In genomic region chr10:14374745-14375445, GRCh38 we compare ENCODE assay signal across 1 cellular context.
TF ChIP-seq lines count a peak whose summit lies in the region.

No MANE protein-coding gene starts in this region.

TF ChIP-seq in K562, 482 proteins besides CTCF, POLR2A, EP300 and RAD21 (continues in another document):
- no peak for TF ChIP-seq ZNF764 (CRISPR knock-in tag; IDR thresholded peaks at IDR 0.05; ENCODE audit: low read depth)
- no peak for TF ChIP-seq NUFIP1 (IDR thresholded peaks at IDR 0.05; ENCODE audit: partially characterized antibody)
- TF ChIP-seq TRIM28 (IDR thresholded peaks at IDR 0.05): no peak
- no peak for TF ChIP-seq NCOA2 (IDR thresholded peaks at IDR 0.05; ENCODE audit: partially characterized antibody in 2 of 2)
- TF ChIP-seq LCOR (CRISPR knock-in tag; IDR thresholded peaks at IDR 0.05): no peak
- TF ChIP-seq ZNF133 (CRISPR knock-in tag; IDR thresholded peaks at IDR 0.05): no peak
- TF ChIP-seq MTF1 (CRISPR knock-in tag; IDR thresholded peaks at IDR 0.05; ENCODE audit: borderline replicate concordance): no peak
- no peak for TF ChIP-seq ESRRB (CRISPR knock-in tag; IDR thresholded peaks at IDR 0.05; ENCODE audit: borderline replicate concordance)
- no peak for TF ChIP-seq IRF9 (tag; IDR thresholded peaks at IDR 0.05)
- no peak for TF ChIP-seq CHD2 (IDR thresholded peaks at IDR 0.05; ENCODE audit: low read depth, low read length)
- peak; percentile 57; the same call in 1 of the 2 replicates for TF ChIP-seq ZSCAN32 (CRISPR knock-in tag; IDR thresholded peaks at IDR 0.05)
- TF ChIP-seq PTTG1 (tag; IDR thresholded peaks at IDR 0.05; ENCODE audit: low read depth): no peak
- TF ChIP-seq, protein P1, sequence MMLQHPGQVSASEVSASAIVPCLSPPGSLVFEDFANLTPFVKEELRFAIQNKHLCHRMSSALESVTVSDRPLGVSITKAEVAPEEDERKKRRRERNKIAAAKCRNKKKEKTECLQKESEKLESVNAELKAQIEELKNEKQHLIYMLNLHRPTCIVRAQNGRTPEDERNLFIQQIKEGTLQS (IDR thresholded peaks at IDR 0.05): peak; percentile 68
- TF ChIP-seq, protein P1 (CRISPR knock-in tag; conservative IDR thresholded peaks at IDR 0.05): no peak
- TF ChIP-seq RBBP5 (IDR thresholded peaks at IDR 0.05; ENCODE audit: borderline replicate concordance, insufficient read depth, low read length, poor library complexity, severe bottlenecking): no peak
- no peak for TF ChIP-seq ZBTB11 (CRISPR knock-in tag; IDR thresholded peaks at IDR 0.05)
- TF ChIP-seq HNRNPUL1 (IDR thresholded peaks at IDR 0.05; ENCODE audit: low read length): no peak
- TF ChIP-seq MEIS2 (IDR thresholded peaks at IDR 0.05; ENCODE audit: partially characterized antibody): no peak
- TF ChIP-seq GMEB1 (CRISPR knock-in tag; IDR thresholded peaks at IDR 0.05): no peak
- no peak for TF ChIP-seq NFXL1 (CRISPR knock-in tag; IDR thresholded peaks at IDR 0.05)
- TF ChIP-seq KLF6 (CRISPR knock-in tag; IDR thresholded peaks at IDR 0.05; ENCODE audit: borderline replicate concordance): no peak
- TF ChIP-seq REST (CRISPR knock-in tag; IDR thresholded peaks at IDR 0.05; ENCODE audit: low read depth): no peak
- TF ChIP-seq ZNF140 (CRISPR knock-in tag; IDR thresholded peaks at IDR 0.05): no peak
- TF ChIP-seq ZBTB1 (CRISPR knock-in tag; IDR thresholded peaks at IDR 0.05; ENCODE audit: borderline replicate concordance, low read depth): no peak
- TF ChIP-seq MLX (CRISPR knock-in tag; conservative IDR thresholded peaks at IDR 0.05): no peak
- TF ChIP-seq, protein P2, sequence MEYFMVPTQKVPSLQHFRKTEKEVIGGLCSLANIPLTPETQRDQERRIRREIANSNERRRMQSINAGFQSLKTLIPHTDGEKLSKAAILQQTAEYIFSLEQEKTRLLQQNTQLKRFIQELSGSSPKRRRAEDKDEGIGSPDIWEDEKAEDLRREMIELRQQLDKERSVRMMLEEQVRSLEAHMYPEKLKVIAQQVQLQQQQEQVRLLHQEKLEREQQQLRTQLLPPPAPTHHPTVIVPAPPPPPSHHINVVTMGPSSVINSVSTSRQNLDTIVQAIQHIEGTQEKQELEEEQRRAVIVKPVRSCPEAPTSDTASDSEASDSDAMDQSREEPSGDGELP (CRISPR knock-in tag; IDR thresholded peaks at IDR 0.05; ENCODE audit: borderline replicate concordance): no peak
- TF ChIP-seq CEBPB (tag; IDR thresholded peaks at IDR 0.05): peak; percentile 36; the same call in 1 of the 2 replicates
- no peak for TF ChIP-seq DDX20 (tag; IDR thresholded peaks at IDR 0.05; ENCODE audit: low read depth)
- TF ChIP-seq, protein P3, sequence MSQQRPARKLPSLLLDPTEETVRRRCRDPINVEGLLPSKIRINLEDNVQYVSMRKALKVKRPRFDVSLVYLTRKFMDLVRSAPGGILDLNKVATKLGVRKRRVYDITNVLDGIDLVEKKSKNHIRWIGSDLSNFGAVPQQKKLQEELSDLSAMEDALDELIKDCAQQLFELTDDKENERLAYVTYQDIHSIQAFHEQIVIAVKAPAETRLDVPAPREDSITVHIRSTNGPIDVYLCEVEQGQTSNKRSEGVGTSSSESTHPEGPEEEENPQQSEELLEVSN (IDR thresholded peaks at IDR 0.05; ENCODE audit: borderline replicate concordance in 1 of 2, extremely low read depth in 1 of 2, insufficient read depth in 1 of 2, insufficient read length in 1 of 2, low read depth in 1 of 2, low read length in 1 of 2, poor library complexity in 1 of 2, severe bottlenecking in 1 of 2): no peak
- no peak for TF ChIP-seq NFRKB (IDR thresholded peaks at IDR 0.05; ENCODE audit: low read depth)
- no peak for TF ChIP-seq ZNF586 (CRISPR knock-in tag; conservative IDR thresholded peaks at IDR 0.05)
- TF ChIP-seq RBM14 (IDR thresholded peaks at IDR 0.05; ENCODE audit: borderline replicate concordance, insufficient read depth, low read depth, low read length): no peak
- peak in 1 of 2 experiments; percentile 73; a peak in 2 of 4 replicates for TF ChIP-seq SRF (CRISPR knock-in tag; IDR thresholded peaks at IDR 0.05)
- TF ChIP-seq ZNF512 (tag; IDR thresholded peaks at IDR 0.05): peak; percentile 81
- no peak for TF ChIP-seq HMG20B (CRISPR knock-in tag; IDR thresholded peaks at IDR 0.05)
- no peak for TF ChIP-seq KAT7 (CRISPR knock-in tag; IDR thresholded peaks at IDR 0.05; ENCODE audit: borderline replicate concordance)
- no peak for TF ChIP-seq IFI16 (CRISPR knock-in tag; IDR thresholded peaks at IDR 0.05)
- 0 out of 2 replicates have a peak, but pooled peaks have one; percentile 39 for TF ChIP-seq GABPA (tag; conservative IDR thresholded peaks at IDR 0.05; ENCODE audit: low read depth)
- no peak for TF ChIP-seq ZNF197 (CRISPR knock-in tag; IDR thresholded peaks at IDR 0.05; ENCODE audit: low read depth)
